3 cellular contexts compared by ENCODE assay signal in the genomic region with DNA sequence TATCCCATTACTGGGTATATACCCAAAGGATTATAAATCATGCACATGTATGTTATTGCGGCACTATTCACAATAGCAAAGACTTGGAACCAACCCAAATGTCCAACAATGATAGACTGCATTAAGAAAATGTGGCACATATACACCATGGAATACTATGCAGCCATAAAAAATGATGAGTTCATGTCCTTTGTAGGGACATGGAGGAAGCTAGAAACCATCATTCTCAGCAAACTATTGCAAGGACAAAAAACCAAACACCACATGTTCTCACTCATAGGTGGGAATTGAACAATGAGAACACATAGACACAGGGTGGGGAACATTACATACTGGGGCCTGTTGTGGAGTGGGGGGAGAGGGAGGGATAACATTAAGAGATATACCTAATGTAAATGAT. TPM values are rescaled to one million over a fixed set of nuclear protein-coding genes. Genes with fewer than 3 reads are reported as not detected.
A peak's percentile ranks its signal among the peaks of the same experiment; 100 is the strongest.
DNase-seq lines count a peak whose midpoint lies in the region; ATAC-seq, FAIRE-seq and TF ChIP-seq lines count a peak whose summit lies in the region.
"Not testable (repeated sequence)": the region's sequence is repeated elsewhere in the genome, so short reads cannot be mapped to it uniquely, and the experiment has no call there.

No MANE protein-coding gene starts in this region.

- H3K4me3 Mint-ChIP-seq in CD4-positive, alpha-beta T cell: peak overlapping the region; percentile 20

- peaks cover 15% of the 10 kb centered on the region for H3K4me1 Mint-ChIP-seq in CD4-positive, alpha-beta T cell (ENCODE audit: low read depth)

- not testable (repeated sequence) for TF ChIP-seq CTCF in CD4-positive, alpha-beta T cell (IDR thresholded peaks at IDR 0.05); HEK293 (tag by site-specific recombination; IDR thresholded peaks at IDR 0.05); K562 (IDR thresholded peaks at IDR 0.05 in 2 of 3, conservative IDR thresholded peaks at IDR 0.05 in 1 of 3; ENCODE audit: insufficient read depth in 2 of 3, low read depth in 1 of 3, low read length in 3 of 3)

- ATAC-seq in CD4-positive, alpha-beta T cell (ENCODE audit: poor library complexity); K562: not testable (repeated sequence)

- in situ Hi-C loops in K562 (cut with MboI): loop anchor here (10.0 kb wide), 1 partner anchor 84 kb away; no protein-coding TSS in a partner anchor

- CTCF ChIA-PET in CD4-positive, alpha-beta T cell (lab: Charles Lee); HEK293 (lab: Yijun Ruan, JAX); K562 (lab: Yijun Ruan, JAX; ENCODE audit: low intra/inter-chr PET ratio): not testable (repeated sequence)

- not testable (repeated sequence) for H3K9me3 Mint-ChIP-seq in CD4-positive, alpha-beta T cell

- not testable (repeated sequence) for DNase-seq in CD4-positive, alpha-beta T cell; K562 (ENCODE audit: extremely low read depth in 1 of 4, low spot score in 3 of 4)

- not testable (repeated sequence) for H3K9ac ChIP-seq in K562 (ENCODE audit: insufficient read depth in 1 of 2, low read depth in 2 of 2, low read length in 2 of 2)

- H3K4me2 ChIP-seq in K562 (ENCODE audit: insufficient read depth, low read length): not testable (repeated sequence)

- intact Hi-C loops in CD4-positive, alpha-beta T cell (cut with DNase I, micrococcal nuclease): loop anchor here in 1 of 2 experiments (10.0 kb wide), 2 partner anchors 224 to 334 kb away; a partner anchor contains a TSS
- intact Hi-C loops in K562 (cut with micrococcal nuclease): loop anchor here (10.0 kb wide), 1 partner anchor 304 kb away; no protein-coding TSS in a partner anchor

- not testable (repeated sequence) for H3K27ac ChIP-seq in CD4-positive, alpha-beta T cell (ENCODE audit: low read depth, low read length); HEK293 (ENCODE audit: extremely low read depth, low read depth, low read length); K562 (ENCODE audit: extremely low read depth, low read depth, low read length)

- H3K79me2 ChIP-seq in K562 (ENCODE audit: control insufficient read depth, insufficient read depth, low read length): not testable (repeated sequence)

- not testable (repeated sequence) for FAIRE-seq in K562 (lab: Jason Lieb, UNC)

- not testable (repeated sequence) for H4K20me1 ChIP-seq in K562 (replicated peaks; ENCODE audit: control insufficient read depth, insufficient read depth, low read length)

- WGBS in K562 (ENCODE audit: insufficient coverage, low coverage, missing lambda C conversion rate): 5% methylated on average over 1 of the region's 1 CpG

- TF ChIP-seq POLR2A in K562 (conservative IDR thresholded peaks at IDR 0.05): not testable (repeated sequence)

- not testable (repeated sequence) for H3K4me3 ChIP-seq in HEK293 (ENCODE audit: low read depth, low read length); K562

- not testable (repeated sequence) for H3K36me3 ChIP-seq in HEK293 (ENCODE audit: control insufficient read depth in 2 of 2, insufficient read depth in 1 of 2, low read length in 2 of 2); K562 (ENCODE audit: control insufficient read depth, insufficient read depth, low read length)

- not testable (repeated sequence) for H2AFZ ChIP-seq in K562 (ENCODE audit: low read depth, low read length)

- H3K9me1 ChIP-seq in K562 (ENCODE audit: control insufficient read depth, insufficient read depth, low read length): not testable (repeated sequence)

- H3K36me3 Mint-ChIP-seq in CD4-positive, alpha-beta T cell (ENCODE audit: low read depth): not testable (repeated sequence)

- BruUV-seq in K562 (replicated peaks; lab: Mats Ljungman, UMichigan): not testable (repeated sequence)

- H3K9me3 ChIP-seq in CD4-positive, alpha-beta T cell (ENCODE audit: control insufficient read depth, low read length); HEK293 (ENCODE audit: control insufficient read depth, insufficient read depth, low read depth, low read length); K562 (replicated peaks; ENCODE audit: control insufficient read depth, insufficient read depth, low read depth, low read length): not testable (repeated sequence)

- H3K27me3 ChIP-seq in CD4-positive, alpha-beta T cell (ENCODE audit: control insufficient read depth, insufficient read depth, low read length); K562 (ENCODE audit: control insufficient read depth in 2 of 2, insufficient read depth in 2 of 2, low read length in 2 of 2): not testable (repeated sequence)

- TF ChIP-seq RAD21 in K562 (CRISPR knock-in tag; conservative IDR thresholded peaks at IDR 0.05 in 1 of 2, IDR thresholded peaks at IDR 0.05 in 1 of 2): not testable (repeated sequence)

- POLR2A ChIA-PET in CD4-positive, alpha-beta T cell (lab: Charles Lee); HEK293 (lab: Yijun Ruan, JAX); K562 (lab: Yijun Ruan, JAX): not testable (repeated sequence)

- TF ChIP-seq EP300 in K562 (IDR thresholded peaks at IDR 0.05; ENCODE audit: low read length): not testable (repeated sequence)

- H3K27ac Mint-ChIP-seq in CD4-positive, alpha-beta T cell: not testable (repeated sequence)

- not testable (repeated sequence) for H3K27me3 Mint-ChIP-seq in CD4-positive, alpha-beta T cell

- not testable (repeated sequence) for H3K4me1 ChIP-seq in HEK293 (ENCODE audit: control insufficient read depth, insufficient read depth, low read length)
- peaks cover 0 to 14% of the 10 kb centered on the region in 2 experiments; a peak in 2 of 5 replicates for H3K4me1 ChIP-seq in K562 (replicated peaks in 1 of 2; ENCODE audit: control insufficient read depth in 2 of 2, insufficient read depth in 2 of 2, low read length in 2 of 2)

TF ChIP-seq in HEK293, 187 proteins besides CTCF, POLR2A, EP300 and RAD21 (continues in another document):
- TF ChIP-seq ZNF146 (tag by site-specific recombination; IDR thresholded peaks at IDR 0.05): peak; percentile 96

TF ChIP-seq in K562, 482 proteins besides CTCF, POLR2A, EP300 and RAD21:
- peak; percentile 46 for TF ChIP-seq ZNF146 (CRISPR knock-in tag; IDR thresholded peaks at IDR 0.05; ENCODE audit: unreplicated experiment)
TF ChIP-seq in K562: peak in this region for 1; not testable (repeated sequence) for 481.

RNA-seq across cellular contexts. Expression of a gene that starts 4.2 kb away (rescaled TPM):
- total RNA-seq in CD4-positive, alpha-beta T cell: 1 to 10 TPM in 1 of 2 experiments, under 1 TPM in 1; 0.80 to 1.0 TPM
- 2.0 and 5.7 TPM in 2 replicates for total RNA-seq in K562 (2011; cell fraction: chromatin; rRNA removed; ENCODE audit: low replicate concordance)
- 0.83 and 1.6 TPM in 2 replicates for total RNA-seq in K562 (2011; cell fraction: nucleolus; rRNA removed)
- 3.0 and 5.2 TPM in 2 replicates for total RNA-seq in K562 (2011; cell fraction: nucleoplasm; rRNA removed)
- 4.9 and 5.3 TPM in 2 replicates for total RNA-seq in K562 (2014; rRNA removed)
- 5.9 and 6.1 TPM in 2 replicates for total RNA-seq in K562 (2014; rRNA removed; fragmentation: Illumina TruSeq; extraction: Trizol)
- total RNA-seq in K562 (2015; rRNA removed; fragmentation: Illumina TruSeq; extraction: Trizol): 4.0 and 4.5 TPM in 2 replicates
- total RNA-seq in K562 (2021): 4.4 and 4.8 TPM in 2 replicates
- polyA plus RNA-seq in K562 (2011; rRNA removed): 3.8 and 11.0 TPM in 2 replicates
- polyA plus RNA-seq in K562 (2011; cell fraction: cytosol; rRNA removed): 0.79 and 5.8 TPM in 2 replicates
- polyA plus RNA-seq in K562 (2011; cell fraction: nucleus; rRNA removed): 2.8 and 13.3 TPM in 2 replicates
- 2.8 and 4.4 TPM in 2 replicates for polyA plus RNA-seq in K562 (2012)
- polyA plus RNA-seq in K562 (2014; fragmentation: Illumina TruSeq; extraction: Trizol): 4.9 and 6.1 TPM in 2 replicates
- polyA plus RNA-seq in K562 (2014; fragmentation: Nextera tagmentation; extraction: Ambion mirVana): 1 to 10 TPM; 1.8 to 2.1 TPM
- polyA plus RNA-seq in K562 (2014; rRNA removed): 4.3 and 4.8 TPM in 2 replicates
- 4.5 and 16.6 TPM in 2 replicates for polyA minus RNA-seq in K562 (2011; rRNA and poly(A)+ RNA removed)
- polyA minus RNA-seq in K562 (2011; cell fraction: cytosol; rRNA and poly(A)+ RNA removed): 1.6 and 4.5 TPM in 2 replicates
- 2.0 and 10.1 TPM in 2 replicates for polyA minus RNA-seq in K562 (2011; cell fraction: nucleus; rRNA and poly(A)+ RNA removed)
